ENCODE assay signal across 15 cellular contexts in the genomic region with DNA sequence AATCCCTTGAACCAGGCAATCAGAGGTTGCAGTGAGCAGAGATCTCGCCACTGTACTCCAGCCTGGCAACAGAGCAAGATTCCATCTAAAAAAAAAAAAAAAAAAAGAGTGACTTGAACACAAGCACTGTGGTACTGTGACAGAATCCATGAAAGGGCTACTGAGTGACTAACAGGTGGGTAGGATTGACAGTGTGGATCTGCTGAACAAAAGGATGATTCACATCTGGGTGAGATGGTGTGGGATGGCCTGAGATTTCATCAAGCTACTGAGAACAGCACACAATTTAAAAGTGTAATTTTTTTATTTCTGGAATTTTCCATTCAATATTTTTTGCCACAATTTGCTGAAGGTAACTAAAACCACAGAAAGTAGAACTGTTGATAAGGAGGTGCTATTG. TPM values are rescaled to one million over a fixed set of nuclear protein-coding genes. Genes with fewer than 3 reads are reported as not detected.
DNase-seq lines count a peak whose midpoint lies in the region; ATAC-seq and TF ChIP-seq lines count a peak whose summit lies in the region.
"Had no signal": no experiment of that assay in that cellular context is flagged by ENCODE, and none has a peak within 500 bp of the region (broad histone marks: within the 10 kb centered on the region; RNA-seq: fewer than 3 reads in every experiment).

No MANE protein-coding gene starts in this region.

- no peaks in the 10 kb centered on the region for H3K9me3 ChIP-seq in heart right ventricle
- H3K9me3 ChIP-seq: thoracic aorta had no signal

- H3K9ac ChIP-seq in KMS-11 = no peak overlapping the region

- H3K27ac Mint-ChIP-seq in activated naive CD4-positive, alpha-beta T cell treated with anti-CD3 and anti-CD28 coated beads for 36 hours = peak overlapping the region; percentile 8
- no peak overlapping the region for H3K27ac Mint-ChIP-seq in activated naive CD4-positive, alpha-beta T cell treated with anti-CD3 and anti-CD28 coated beads, Interleukin-2, amount 10 ng/mL, durations not matched to agents 7 days and 5 days
- H3K27ac Mint-ChIP-seq in activated naive CD8-positive, alpha-beta T cell treated with anti-CD3 and anti-CD28 coated beads, Interleukin-2, amount 50 U/mL, for 24 hours = peak overlapping the region; percentile 72
- H3K27ac Mint-ChIP-seq: nephron progenitor cell had no signal

- peak; percentile 34 for DNase-seq in activated naive CD4-positive, alpha-beta T cell treated with anti-CD3 and anti-CD28 coated beads for 36 hours
- no peak for DNase-seq in activated naive CD4-positive, alpha-beta T cell treated with anti-CD3 and anti-CD28 coated beads, Interleukin-2, amount 10 ng/mL, durations not matched to agents 7 days and 5 days
- peak; percentile 15 for DNase-seq in activated naive CD8-positive, alpha-beta T cell treated with anti-CD3 and anti-CD28 coated beads, Interleukin-2, amount 50 U/mL, for 24 hours
- peak; percentile 24 to 30 for DNase-seq in stimulated activated CD4-positive, alpha-beta T cell treated with anti-CD3 and anti-CD28 coated beads, Interleukin-15, amount 100 ng/mL, for 48 hours (ENCODE audit: low read depth in 2 of 2)
- DNase-seq in heart right ventricle = no peak
- no peak for DNase-seq in posterior cingulate gyrus
- no peak for DNase-seq in cerebellum (ENCODE audit: low spot score)
- DNase-seq: COR-L47, NCI-H1417 treated with DMSO at 0.1 percent for 48 hours, NCI-H226, nephron progenitor cell, SHP77 treated with DMSO at 0.1 percent for 48 hours had no signal

- no peaks in the 10 kb centered on the region for H3K9me3 Mint-ChIP-seq in activated naive CD4-positive, alpha-beta T cell treated with anti-CD3 and anti-CD28 coated beads for 36 hours
- no peaks in the 10 kb centered on the region for H3K9me3 Mint-ChIP-seq in activated naive CD4-positive, alpha-beta T cell treated with anti-CD3 and anti-CD28 coated beads, Interleukin-2, amount 10 ng/mL, durations not matched to agents 7 days and 5 days
- no peaks in the 10 kb centered on the region for H3K9me3 Mint-ChIP-seq in activated naive CD8-positive, alpha-beta T cell treated with anti-CD3 and anti-CD28 coated beads, Interleukin-2, amount 50 U/mL, for 24 hours
- H3K9me3 Mint-ChIP-seq: nephron progenitor cell had no signal

- CTCF ChIA-PET in activated naive CD4-positive, alpha-beta T cell treated with anti-CD3 and anti-CD28 coated beads for 36 hours (lab: Charles Lee) = interaction anchor here (0.6 kb wide), 2 partner anchors 57 to 212 kb away, joined by 4 read pairs; no protein-coding TSS in a partner anchor
- CTCF ChIA-PET in activated naive CD4-positive, alpha-beta T cell treated with anti-CD3 and anti-CD28 coated beads, Interleukin-2, amount 10 ng/mL, durations not matched to agents 7 days and 5 days (lab: Charles Lee) = no interaction called here

- H3K36me3 ChIP-seq in KMS-11 (ENCODE audit: insufficient read depth) (no peaks in the 10 kb centered on the region), heart right ventricle (no peaks in the 10 kb centered on the region)
- H3K36me3 ChIP-seq: thoracic aorta had no signal

- H3K4me1 ChIP-seq in KMS-11 (ENCODE audit: low read depth, poor library complexity, severe bottlenecking) = peaks cover 16% of the 10 kb centered on the region
- H3K4me1 ChIP-seq in heart right ventricle = peaks cover 0 to 30% (median 19%) of the 10 kb centered on the region in 9 donors

- H3K4me2 ChIP-seq in KMS-11 = peak overlapping the region; percentile 41; the same call in 1 of the 2 replicates
- H3K4me2 ChIP-seq: hepatocyte had no signal

- intact Hi-C loops in activated naive CD4-positive, alpha-beta T cell treated with anti-CD3 and anti-CD28 coated beads for 36 hours (cut with micrococcal nuclease) = loop anchor here (2.0 kb wide), 1 partner anchor 14 kb away; a partner anchor contains a TSS
- intact Hi-C loops in heart right ventricle (cut with DNase I) = no loop called here
- intact Hi-C loops in posterior cingulate gyrus (cut with DNase I) = no loop called here

- no peaks in the 10 kb centered on the region for H3K36me3 Mint-ChIP-seq in activated naive CD4-positive, alpha-beta T cell treated with anti-CD3 and anti-CD28 coated beads for 36 hours (ENCODE audit: low read depth)
- H3K36me3 Mint-ChIP-seq in activated naive CD4-positive, alpha-beta T cell treated with anti-CD3 and anti-CD28 coated beads, Interleukin-2, amount 10 ng/mL, durations not matched to agents 7 days and 5 days = no peaks in the 10 kb centered on the region
- H3K36me3 Mint-ChIP-seq in activated naive CD8-positive, alpha-beta T cell treated with anti-CD3 and anti-CD28 coated beads, Interleukin-2, amount 50 U/mL, for 24 hours (ENCODE audit: low read depth) = no peaks in the 10 kb centered on the region

- H3K4me3 ChIP-seq in KMS-11 (IDR thresholded peaks at IDR 0.05; ENCODE audit: insufficient read depth, low read depth, low read length) (no peak overlapping the region), heart right ventricle (no peak overlapping the region)
- H3K4me3 ChIP-seq: hepatocyte, thoracic aorta had no signal

- H3K27me3 ChIP-seq in KMS-11 (ENCODE audit: insufficient read depth, low read depth) = no peaks in the 10 kb centered on the region
- no peaks in the 10 kb centered on the region for H3K27me3 ChIP-seq in heart right ventricle
- H3K27me3 ChIP-seq: hepatocyte had no signal

- no peaks in the 10 kb centered on the region for H3K27me3 Mint-ChIP-seq in activated naive CD4-positive, alpha-beta T cell treated with anti-CD3 and anti-CD28 coated beads for 36 hours (ENCODE audit: low read depth)
- H3K27me3 Mint-ChIP-seq in activated naive CD4-positive, alpha-beta T cell treated with anti-CD3 and anti-CD28 coated beads, Interleukin-2, amount 10 ng/mL, durations not matched to agents 7 days and 5 days = peaks cover 3% of the 10 kb centered on the region
- H3K27me3 Mint-ChIP-seq in activated naive CD8-positive, alpha-beta T cell treated with anti-CD3 and anti-CD28 coated beads, Interleukin-2, amount 50 U/mL, for 24 hours = peaks cover 4% of the 10 kb centered on the region

- H2AFZ ChIP-seq in KMS-11 (ENCODE audit: low read depth) = peak overlapping the region; percentile 12; the same call in 1 of the 2 replicates
- H2AFZ ChIP-seq: hepatocyte had no signal

- H3K79me2 ChIP-seq in KMS-11 (ENCODE audit: insufficient read depth, low read depth) = no peaks in the 10 kb centered on the region
- H3K79me2 ChIP-seq: hepatocyte had no signal

- no peak for TF ChIP-seq CTCF in KMS-11 (conservative IDR thresholded peaks at IDR 0.05; ENCODE audit: low read depth, low read length)
- TF ChIP-seq CTCF in heart right ventricle (IDR thresholded peaks at IDR 0.05) = no peak

- WGBS in heart right ventricle, 2 donors = 89 to 100% methylated on average over 1 of the region's 1 CpG

- H3K4me3 Mint-ChIP-seq in activated naive CD4-positive, alpha-beta T cell treated with anti-CD3 and anti-CD28 coated beads for 36 hours = no peak overlapping the region
- H3K4me3 Mint-ChIP-seq in activated naive CD4-positive, alpha-beta T cell treated with anti-CD3 and anti-CD28 coated beads, Interleukin-2, amount 10 ng/mL, durations not matched to agents 7 days and 5 days = no peak overlapping the region
- peak overlapping the region; percentile 8 for H3K4me3 Mint-ChIP-seq in activated naive CD8-positive, alpha-beta T cell treated with anti-CD3 and anti-CD28 coated beads, Interleukin-2, amount 50 U/mL, for 24 hours
- H3K4me3 Mint-ChIP-seq: nephron progenitor cell had no signal

- H3K4me1 Mint-ChIP-seq in activated naive CD4-positive, alpha-beta T cell treated with anti-CD3 and anti-CD28 coated beads for 36 hours (ENCODE audit: low read depth) = peaks cover 15% of the 10 kb centered on the region
- no peaks in the 10 kb centered on the region for H3K4me1 Mint-ChIP-seq in activated naive CD4-positive, alpha-beta T cell treated with anti-CD3 and anti-CD28 coated beads, Interleukin-2, amount 10 ng/mL, durations not matched to agents 7 days and 5 days
- peaks cover 31% of the 10 kb centered on the region for H3K4me1 Mint-ChIP-seq in activated naive CD8-positive, alpha-beta T cell treated with anti-CD3 and anti-CD28 coated beads, Interleukin-2, amount 50 U/mL, for 24 hours

- ATAC-seq in activated naive CD8-positive, alpha-beta T cell treated with anti-CD3 and anti-CD28 coated beads, Interleukin-2, amount 50 U/mL, for 24 hours = peak; percentile 100
- no peak for ATAC-seq in heart right ventricle

- no peaks in the 10 kb centered on the region for H4K20me1 ChIP-seq in KMS-11 (ENCODE audit: insufficient read depth)

- H3K27ac ChIP-seq in KMS-11 (no peak overlapping the region), heart right ventricle (no peak overlapping the region)
- H3K27ac ChIP-seq: hepatocyte, thoracic aorta had no signal

RNA-seq across cellular contexts. Expression of a gene that starts 13.3 kb away (rescaled TPM):
- 10 to 100 TPM; 89.8 to 99.7 TPM for total RNA-seq in activated naive CD4-positive, alpha-beta T cell treated with anti-CD3 and anti-CD28 coated beads for 36 hours
- total RNA-seq in heart right ventricle (10 to 100 TPM; 36.4 to 45.7 (median 41.0) TPM), cerebellum (137 TPM)
- polyA plus RNA-seq in heart right ventricle = 10 to 100 TPM in 1 of 2 donors, 1 to 10 TPM in 1; 8.6 to 11.6 TPM

Comparison
In these comparisons a context has a peak if more than half of its experiments do, and no peak if none do; other contexts are left out.
1. DNase-seq: peak in activated naive CD4-positive, alpha-beta T cell treated with anti-CD3 and anti-CD28 coated beads for 36 hours (single experiment), activated naive CD8-positive, alpha-beta T cell treated with anti-CD3 and anti-CD28 coated beads, Interleukin-2, amount 50 U/mL, for 24 hours (single experiment) and stimulated activated CD4-positive, alpha-beta T cell treated with anti-CD3 and anti-CD28 coated beads, Interleukin-15, amount 100 ng/mL, for 48 hours (2 of 2); none in activated naive CD4-positive, alpha-beta T cell treated with anti-CD3 and anti-CD28 coated beads, Interleukin-2, amount 10 ng/mL, durations not matched to agents 7 days and 5 days (single experiment), heart right ventricle (0 of 2), posterior cingulate gyrus (0 of 10) and cerebellum (single experiment).